In genomic region chr13:96248103-96248502, GRCh38 we compare ENCODE assay signal across 22 cellular contexts.
"Had no signal": no experiment of that assay in that cellular context is flagged by ENCODE, and none has a peak within 500 bp of the region (broad histone marks: within the 10 kb centered on the region; RNA-seq: fewer than 3 reads in every experiment).

No MANE protein-coding gene starts in this region.

- H3K36me3 ChIP-seq: prostate gland, right atrium auricular region, suprapubic skin, transverse colon, upper lobe of right lung, uterus had no signal

- H3K27ac ChIP-seq: dorsolateral prefrontal cortex, prostate gland, right atrium auricular region, suprapubic skin, transverse colon, upper lobe of right lung, uterus had no signal

- ATAC-seq: mucosa of descending colon; natural killer cell treated with Interleukin-12 subunit alpha and Interleukin-12 subunit beta and Interleukin-15 and Interleukin-18, amount 100 ng/mL, for 72 hours; sciatic nerve; stimulated activated naive CD8-positive, alpha-beta T cell treated with anti-CD3 and anti-CD28 coated beads, Interleukin-15, amount 100 ng/mL, for 72 hours; upper lobe of right lung had no signal

- H3K4me3 ChIP-seq: dorsolateral prefrontal cortex, lung, mucosa of descending colon, prostate gland, right atrium auricular region, smooth muscle cell, suprapubic skin, transverse colon, upper lobe of right lung, uterus had no signal

- H3K9me3 ChIP-seq: mucosa of descending colon, prostate gland, right atrium auricular region, suprapubic skin, transverse colon, upper lobe of right lung, uterus had no signal

- H3K4me1 ChIP-seq: prostate gland, right atrium auricular region, suprapubic skin, transverse colon, upper lobe of right lung, uterus had no signal

- H3K27me3 ChIP-seq: dorsolateral prefrontal cortex, right atrium auricular region, suprapubic skin, transverse colon, upper lobe of right lung, uterus had no signal

- DNase-seq: dorsolateral prefrontal cortex; effector CD4-positive, alpha-beta T cell; hypothalamus; mucosa of descending colon; naive B cell; nucleus accumbens; stimulated activated CD4-positive, alpha-beta T cell treated with anti-CD3 and anti-CD28 coated beads, Interleukin-12 subunit alpha, Interleukin-12 subunit beta, amount 100 ng/mL, for 4 hours; stimulated activated CD4-positive, alpha-beta T cell treated with anti-CD3 and anti-CD28 coated beads, Interleukin-1b, Interleukin-23, amount 100 ng/mL, for 48 hours; stimulated activated CD4-positive, alpha-beta T cell treated with anti-CD3 and anti-CD28 coated beads, Interleukin-4, amount 100 ng/mL, for 1 hour; stimulated activated CD8-positive, alpha-beta memory T cell treated with anti-CD3 and anti-CD28 coated beads, Interleukin-4, amount 100 ng/mL, for 48 hours; stimulated activated naive CD4-positive, alpha-beta T cell; stimulated activated naive CD8-positive, alpha-beta T cell treated with anti-CD3 and anti-CD28 coated beads, Interleukin-15, amount 100 ng/mL, for 72 hours; transverse colon; upper lobe of right lung; uterus had no signal
